In genomic region chr14:61113561-61113960, GRCh38 we compare ENCODE assay signal across 22 cellular contexts.
DNase-seq lines count a peak whose midpoint lies in the region; ATAC-seq and TF ChIP-seq lines count a peak whose summit lies in the region.
"Had no signal": no experiment of that assay in that cellular context is flagged by ENCODE, and none has a peak within 500 bp of the region (broad histone marks: within the 10 kb centered on the region; RNA-seq: fewer than 3 reads in every experiment).

No MANE protein-coding gene starts in this region.

- peaks cover 38% of the 10 kb centered on the region for H3K4me1 ChIP-seq in Karpas-422 (ENCODE audit: low read length)
- H3K4me1 ChIP-seq: left ventricle myocardium inferior had no signal

- peak; percentile 87 for DNase-seq in Karpas-422
- DNase-seq in NCI-H146 treated with DMSO at 0.1 percent for 48 hours (lab: John Stamatoyannopoulos, UW; ENCODE audit: unreplicated experiment) = peak; percentile 8
- peak; percentile 4 for DNase-seq in SKM-1 (lab: John Stamatoyannopoulos, UW; ENCODE audit: unreplicated experiment)
- DNase-seq in osteocyte (ENCODE audit: extremely low spot score, unreplicated experiment) = no peak
- DNase-seq in cortex of kidney (lab: John Stamatoyannopoulos, UW) = no peak
- DNase-seq in activated gamma-delta T cell (lab: John Stamatoyannopoulos, UW) = no peak
- DNase-seq: activated CD4-positive, alpha-beta T cell treated with anti-CD3 and anti-CD28 coated beads for 4 hours; activated naive CD8-positive, alpha-beta T cell treated with anti-CD3 and anti-CD28 coated beads, Interleukin-2, amount 10 ng/mL, durations not matched to agents 7 days and 5 days; head of caudate nucleus; left ventricle myocardium inferior; NCI-H1105 treated with DMSO at 0.1 percent for 48 hours; NCI-H345; psoas muscle; RPMI8226; stimulated activated naive CD4-positive, alpha-beta T cell; SW 1271 had no signal

- peak overlapping the region; percentile 88 for H3K27ac ChIP-seq in Karpas-422 (ENCODE audit: low read length)
- H3K27ac ChIP-seq: left ventricle myocardium inferior, psoas muscle, skin epidermis, thoracic aorta had no signal

- H3K36me3 Mint-ChIP-seq in osteocyte (ENCODE audit: unreplicated experiment) = peaks cover 12% of the 10 kb centered on the region
- H3K36me3 Mint-ChIP-seq: activated naive CD8-positive, alpha-beta T cell treated with anti-CD3 and anti-CD28 coated beads, Interleukin-2, amount 10 ng/mL, durations not matched to agents 7 days and 5 days had no signal

- peak overlapping the region; percentile 32; the same call in 1 of the 2 replicates for H3K9ac ChIP-seq in Karpas-422 (ENCODE audit: low read length)

- no peak for ATAC-seq in HG03039 (IDR thresholded peaks at IDR 0.05; ENCODE audit: unreplicated experiment)
- ATAC-seq: psoas muscle had no signal

- H3K9me3 Mint-ChIP-seq in osteocyte (ENCODE audit: unreplicated experiment) = no peaks in the 10 kb centered on the region

- no peaks in the 10 kb centered on the region for H3K27me3 ChIP-seq in Karpas-422 (ENCODE audit: low read length)

- TF ChIP-seq CTCF in osteocyte (IDR thresholded peaks at IDR 0.05) = no peak

- H3K4me3 Mint-ChIP-seq in osteocyte (ENCODE audit: unreplicated experiment) = no peak overlapping the region
- H3K4me3 Mint-ChIP-seq: activated naive CD8-positive, alpha-beta T cell treated with anti-CD3 and anti-CD28 coated beads, Interleukin-2, amount 10 ng/mL, durations not matched to agents 7 days and 5 days; mesothelial cell of epicardium; neural crest cell had no signal

- H3K36me3 ChIP-seq in Karpas-422 (ENCODE audit: insufficient read depth, low read length) = peaks cover 25% of the 10 kb centered on the region
- H3K36me3 ChIP-seq: left ventricle myocardium inferior, thoracic aorta had no signal

- no peaks in the 10 kb centered on the region for H4K20me1 ChIP-seq in Karpas-422 (ENCODE audit: insufficient read depth, low read depth, low read length)

- peak overlapping the region; percentile 18 for H3K4me2 ChIP-seq in Karpas-422 (ENCODE audit: low read depth, low read length, poor library complexity, severe bottlenecking)

- peak overlapping the region; percentile 11 for H3K27ac Mint-ChIP-seq in osteocyte (ENCODE audit: unreplicated experiment)
- H3K27ac Mint-ChIP-seq: activated naive CD8-positive, alpha-beta T cell treated with anti-CD3 and anti-CD28 coated beads, Interleukin-2, amount 10 ng/mL, durations not matched to agents 7 days and 5 days; activated T-helper 2 cell treated with anti-CD3 and anti-CD28 coated beads, Interferon-gamma antibody, Interleukin-2, Interleukin-4, amounts not matched to agents 10 μg/mL and 5 μg/mL and 100 μg/mL, durations not matched to agents 14 hours and 24 hours and 36 hours; mesothelial cell of epicardium had no signal

- no peak overlapping the region for H2AFZ ChIP-seq in Karpas-422 (ENCODE audit: low read length)

- peaks cover 34% of the 10 kb centered on the region for H3K4me1 Mint-ChIP-seq in osteocyte (ENCODE audit: unreplicated experiment)
- H3K4me1 Mint-ChIP-seq: activated naive CD8-positive, alpha-beta T cell treated with anti-CD3 and anti-CD28 coated beads, Interleukin-2, amount 10 ng/mL, durations not matched to agents 7 days and 5 days; mesothelial cell of epicardium had no signal

- no peaks in the 10 kb centered on the region for H3K9me2 ChIP-seq in Karpas-422 (replicated peaks; ENCODE audit: insufficient read depth, low read length)

- peak overlapping the region; percentile 13; the same call in 1 of the 2 replicates for H3K4me3 ChIP-seq in Karpas-422 (ENCODE audit: low read length)
- H3K4me3 ChIP-seq: left ventricle myocardium inferior, psoas muscle, skin epidermis, thoracic aorta had no signal

- H3K27me3 Mint-ChIP-seq in osteocyte (ENCODE audit: unreplicated experiment) = no peaks in the 10 kb centered on the region

- H3K79me2 ChIP-seq in Karpas-422 (ENCODE audit: low read length) = no peaks in the 10 kb centered on the region

- peaks cover 12% of the 10 kb centered on the region for H3K9me3 ChIP-seq in Karpas-422 (ENCODE audit: low read length)
- H3K9me3 ChIP-seq: psoas muscle, thoracic aorta had no signal

Comparison
In these comparisons a context has a peak if more than half of its experiments do, and no peak if none do; other contexts are left out.
1. DNase-seq: peak in Karpas-422 (single experiment), NCI-H146 treated with DMSO at 0.1 percent for 48 hours (single experiment) and SKM-1 (single experiment); none in osteocyte (single experiment), cortex of kidney (single experiment) and activated gamma-delta T cell (single experiment).